In genomic region chr5:113513384-113514262, GRCh38 we compare ENCODE assay signal across 8 cellular contexts. TPM values are rescaled to one million over a fixed set of nuclear protein-coding genes. Genes with fewer than 3 reads are reported as not detected.
DNase-seq lines count a peak whose midpoint lies in the region; TF ChIP-seq lines count a peak whose summit lies in the region.

TSS of gene YTHDC2 (plus strand) at chr5:113513694. CDS start at chr5:113513896, 202 bp downstream.

- CTCF ChIA-PET in GM10248 (lab: Yijun Ruan, JAX): interaction anchor here (0.8 to 1.6 kb wide), 7 partner anchors 10 to 518 kb away, joined by 3 to 5 read pairs (median 3); no protein-coding TSS in a partner anchor

- H3K4me3 Mint-ChIP-seq in HFFc6 (peak within 1 kb of the TSS; percentile 89), glutamatergic neuron (ENCODE audit: unreplicated experiment) (peak within 1 kb of the TSS; percentile 95)
- peak within 1 kb of the TSS; percentile 95 for H3K4me3 Mint-ChIP-seq in activated naive CD8-positive, alpha-beta T cell

- TF ChIP-seq POLR2A in ovary (IDR thresholded peaks at IDR 0.05) (peak; percentile 66), thyroid gland (IDR thresholded peaks at IDR 0.05) (peak in 1 of 2 donors; percentile 86)

- H3K27me3 ChIP-seq in ovary (no peaks in the 10 kb centered on the region), thyroid gland (no peaks in the 10 kb centered on the region)

- POLR2A ChIA-PET in GM10248 (lab: Yijun Ruan, JAX): interaction anchor here (0.6 to 0.8 kb wide), 2 partner anchors 82 to 537 kb away, joined by 3 read pairs; partner anchors contain the start of gene DCP2

- 1% methylated on average over 68 to 69 of the region's 69 CpGs for WGBS in ovary, 3 donors
- 2% methylated on average over 16 to 30 of the region's 69 CpGs for WGBS in thyroid gland, 2 donors

- H3K4me3 ChIP-seq in ovary: peak within 1 kb of the TSS; percentile 77
- peak within 1 kb of the TSS; percentile 64 to 88 (median 75) for H3K4me3 ChIP-seq in thyroid gland (replicated peaks in 1 of 3)

- peak; percentile 86 for DNase-seq in GM10248 (ENCODE audit: extremely low spot score)
- DNase-seq in HFFc6: peak; percentile 84
- peak; percentile 91 for DNase-seq in NAMALWA (ENCODE audit: low spot score)
- peak; percentile 60 for DNase-seq in SKM-1 (lab: John Stamatoyannopoulos, UW; ENCODE audit: unreplicated experiment)
- DNase-seq in glutamatergic neuron: peak; percentile 94
- peak; percentile 81 to 93 (median 87) for DNase-seq in ovary
- peak; percentile 80 for DNase-seq in thyroid gland

- H3K4me1 ChIP-seq in ovary (ENCODE audit: insufficient read depth): no peaks in the 10 kb centered on the region
- H3K4me1 ChIP-seq in thyroid gland: peaks cover 5 to 9% of the 10 kb centered on the region in 2 donors

- intact Hi-C loops in ovary (cut with DNase I) (loop anchor here in 2 of 4 donors (10.0 kb wide), 1 partner anchor 519 kb away; no protein-coding TSS in a partner anchor), thyroid gland (cut with DNase I) (no loop called here)

- H3K9me3 Mint-ChIP-seq in HFFc6 (no peaks in the 10 kb centered on the region), glutamatergic neuron (ENCODE audit: unreplicated experiment) (peaks cover 2% of the 10 kb centered on the region)
- H3K9me3 Mint-ChIP-seq in activated naive CD8-positive, alpha-beta T cell (ENCODE audit: low read depth): no peaks in the 10 kb centered on the region

- TF ChIP-seq CTCF in GM10248 (IDR thresholded peaks at IDR 0.05; ENCODE audit: control extremely low read depth, extremely low read depth, low read depth, missing control alignments) (peak; percentile 6), HFFc6 (IDR thresholded peaks at IDR 0.05) (no peak; the same call in 1 of the 2 replicates), glutamatergic neuron (IDR thresholded peaks at IDR 0.05; ENCODE audit: partially characterized antibody, unreplicated experiment) (no peak), ovary (IDR thresholded peaks at IDR 0.05) (peak; percentile 20 to 47 (median 27)), thyroid gland (IDR thresholded peaks at IDR 0.05) (peak in 1 of 6 experiments; percentile 23)

- H3K27me3 Mint-ChIP-seq in HFFc6 (ENCODE audit: insufficient read depth) (no peaks in the 10 kb centered on the region; the same call in none of the 2 replicates), glutamatergic neuron (ENCODE audit: unreplicated experiment) (no peaks in the 10 kb centered on the region)
- H3K27me3 Mint-ChIP-seq in activated naive CD8-positive, alpha-beta T cell: peaks cover 8% of the 10 kb centered on the region

- no peak for TF ChIP-seq EP300 in ovary (IDR thresholded peaks at IDR 0.05)

- peak within 1 kb of the TSS; percentile 94 to 97 for H3K27ac ChIP-seq in ovary
- H3K27ac ChIP-seq in thyroid gland: peak within 1 kb of the TSS; percentile 88 to 97 (median 95)

- H3K27ac Mint-ChIP-seq in HFFc6: peak within 1 kb of the TSS; percentile 88
- peak within 1 kb of the TSS; percentile 88 for H3K27ac Mint-ChIP-seq in activated naive CD8-positive, alpha-beta T cell
- peak within 1 kb of the TSS; percentile 78 for H3K27ac Mint-ChIP-seq in glutamatergic neuron (ENCODE audit: unreplicated experiment)

- H3K4me1 Mint-ChIP-seq in HFFc6 (ENCODE audit: low read depth): peaks cover 42% of the 10 kb centered on the region
- H3K4me1 Mint-ChIP-seq in activated naive CD8-positive, alpha-beta T cell (ENCODE audit: low read depth): peaks cover 29% of the 10 kb centered on the region
- peaks cover 14% of the 10 kb centered on the region for H3K4me1 Mint-ChIP-seq in glutamatergic neuron (ENCODE audit: low read depth, unreplicated experiment)

- H3K36me3 Mint-ChIP-seq in HFFc6 (ENCODE audit: low read depth) (peaks cover 17% of the 10 kb centered on the region), glutamatergic neuron (ENCODE audit: unreplicated experiment) (no peaks in the 10 kb centered on the region)
- peaks cover 3% of the 10 kb centered on the region for H3K36me3 Mint-ChIP-seq in activated naive CD8-positive, alpha-beta T cell

- H3K36me3 ChIP-seq in ovary: no peaks in the 10 kb centered on the region
- no peaks in the 10 kb centered on the region for H3K36me3 ChIP-seq in thyroid gland

- H3K9me3 ChIP-seq in ovary: no peaks in the 10 kb centered on the region
- no peaks in the 10 kb centered on the region for H3K9me3 ChIP-seq in thyroid gland

RNA-seq across cellular contexts. Expression of gene YTHDC2, which starts in this region (rescaled TPM):
- 10 to 100 TPM; 13.0 to 17.6 (median 15.9) TPM for total RNA-seq in HFFc6 (2021; fragmentation: NEBNext Ultra II Directional; extraction: Animal tissue kit (Norgen Biotek cat#: 25700))
- total RNA-seq in glutamatergic neuron (ENCODE audit: unreplicated experiment): 39.9 TPM
- 10 to 100 TPM; 21.8 to 36.2 (median 23.7) TPM for total RNA-seq in ovary
- polyA plus RNA-seq in ovary: 10 to 100 TPM in 1 of 2 donors, 1 to 10 TPM in 1; 9.1 to 13.2 TPM
- 10 to 100 TPM; 29.6 to 55.6 (median 41.7) TPM for total RNA-seq in thyroid gland

Comparison
In these comparisons a context has a peak if more than half of its experiments do, and no peak if none do; other contexts are left out.
1. Peak in every context shown above with its lines: DNase-seq, H3K4me3 ChIP-seq and H3K27ac ChIP-seq.
2. CTCF ChIP-seq: peak in GM10248 (single experiment) and ovary (3 of 3); none in HFFc6 (single experiment) and glutamatergic neuron (single experiment).